ENCODE assay signal across 8 cellular contexts in genomic region chr9:33818832-33819500, GRCh38. TPM values are rescaled to one million over a fixed set of nuclear protein-coding genes. Genes with fewer than 3 reads are reported as not detected.
DNase-seq lines count a peak whose midpoint lies in the region; ATAC-seq, FAIRE-seq and TF ChIP-seq lines count a peak whose summit lies in the region.

No MANE protein-coding gene starts in this region.

- H3K36me3 ChIP-seq in DOHH2 (ENCODE audit: control insufficient read depth, low read length), result peaks cover 50% of the 10 kb centered on the region
- no peaks in the 10 kb centered on the region for H3K36me3 ChIP-seq in esophagus (ENCODE audit: control insufficient read depth in 2 of 2, insufficient read depth in 2 of 2, low read length in 1 of 2)

- TF ChIP-seq CTCF in DOHH2 (IDR thresholded peaks at IDR 0.05; ENCODE audit: low read depth, low read length, poor library complexity, severe bottlenecking), result no peak

- H3K27ac ChIP-seq in DOHH2 (ENCODE audit: low read depth, low read length), result peak overlapping the region; percentile 83
- peak overlapping the region; percentile 96 to 98 for H3K27ac ChIP-seq in esophagus (ENCODE audit: low read depth in 2 of 2, low read length in 1 of 2)

- H3K4me3 ChIP-seq in DOHH2 (ENCODE audit: low read length) (peak overlapping the region; percentile 89), esophagus (ENCODE audit: low read depth in 1 of 2, low read length in 2 of 2) (peak overlapping the region; percentile 92 to 98)

- ATAC-seq in activated CD4-positive, CD25-positive, alpha-beta regulatory T cell treated with anti-CD3 and anti-CD28 coated beads, Interleukin-2, amount 50 U/mL, for 24 hours, result no peak

- peaks cover 15% of the 10 kb centered on the region for H3F3A ChIP-seq in DOHH2 (ENCODE audit: control insufficient read depth, insufficient read depth)

- H3K27me3 ChIP-seq in DOHH2 (ENCODE audit: control insufficient read depth, low read length) (no peaks in the 10 kb centered on the region), esophagus (ENCODE audit: control insufficient read depth in 1 of 2, insufficient read depth in 2 of 2, low read length in 2 of 2) (no peaks in the 10 kb centered on the region)

- DNase-seq in RKO (ENCODE audit: low spot score) (peak; percentile 77), pons (ENCODE audit: low spot score) (peak; percentile 41), mucosa of gallbladder (ENCODE audit: low spot score) (no peak), HTR-8/SVneo (ENCODE audit: insufficient read length, low spot score) (no peak), kidney tubule cell (ENCODE audit: low spot score) (no peak)

- peak overlapping the region; percentile 82 for H3K4me2 ChIP-seq in DOHH2 (ENCODE audit: low read length)

- H3K4me1 ChIP-seq in DOHH2 (ENCODE audit: control insufficient read depth, low read length) (peaks cover 73% of the 10 kb centered on the region), esophagus (ENCODE audit: control insufficient read depth in 2 of 2, insufficient read depth in 2 of 2, low read length in 1 of 2) (no peaks in the 10 kb centered on the region)

- H3K9me3 ChIP-seq in DOHH2 (ENCODE audit: control insufficient read depth, insufficient read depth, low read length), result no peaks in the 10 kb centered on the region
- no peaks in the 10 kb centered on the region for H3K9me3 ChIP-seq in esophagus (ENCODE audit: control insufficient read depth in 2 of 2, insufficient read depth in 1 of 2, low read depth in 1 of 2, low read length in 1 of 2)

- FAIRE-seq in HTR-8/SVneo (lab: Jason Lieb, UNC), result no peak

- H3K79me2 ChIP-seq in DOHH2 (ENCODE audit: control insufficient read depth, low read length), result peaks cover 92% of the 10 kb centered on the region

- 13 to 17% methylated on average over 5 of the region's 5 CpGs for WGBS in esophagus, 2 donors

- no peaks in the 10 kb centered on the region for H3K9me2 ChIP-seq in DOHH2 (replicated peaks; ENCODE audit: control insufficient read depth, low read length)

- peaks cover 22% of the 10 kb centered on the region; the same call in 1 of the 2 replicates for H4K20me1 ChIP-seq in DOHH2 (ENCODE audit: control insufficient read depth, insufficient read depth, low read depth, low read length)

RNA-seq across cellular contexts. Expression of gene UBE2R2, which starts 2.0 kb away (rescaled TPM):
- polyA plus RNA-seq in esophagus, result 10 to 100 TPM; 16.5 to 16.6 TPM
- 42.8 TPM for total RNA-seq in mucosa of gallbladder

RNA-seq across cellular contexts. Expression of gene PRSS3, which starts 23.6 kb away (rescaled TPM):
- polyA plus RNA-seq in esophagus, result 100 to 1,000 TPM; 112 to 165 TPM
- total RNA-seq in mucosa of gallbladder, result 61.2 TPM

Comparison
In these comparisons a context has a peak if more than half of its experiments do, and no peak if none do; other contexts are left out.
1. DNase-seq: peak in RKO (single experiment) and pons (single experiment); none in mucosa of gallbladder (single experiment), HTR-8/SVneo (single experiment) and kidney tubule cell (single experiment).